In genomic region chr5:135190345-135191083, GRCh38 we compare ENCODE assay signal across 8 cellular contexts.
DNase-seq lines count a peak whose midpoint lies in the region; ATAC-seq and TF ChIP-seq lines count a peak whose summit lies in the region.

No MANE protein-coding gene starts in this region.

- H3K27me3 ChIP-seq in kidney epithelial cell (ENCODE audit: control insufficient read depth, insufficient read depth, low read length) (peaks cover 24% of the 10 kb centered on the region), tibial artery (no peaks in the 10 kb centered on the region)

- no peaks in the 10 kb centered on the region for H3K36me3 Mint-ChIP-seq in activated naive CD4-positive, alpha-beta T cell treated with anti-CD3 and anti-CD28 coated beads, Interleukin-2, amount 50 U/mL, for 24 hours
- H3K36me3 Mint-ChIP-seq in activated naive CD4-positive, alpha-beta T cell treated with anti-CD3 and anti-CD28 coated beads for 36 hours (ENCODE audit: low read depth): no peaks in the 10 kb centered on the region
- H3K36me3 Mint-ChIP-seq in activated T-helper 17 cell treated with anti-CD3 and anti-CD28 coated beads, Interleukin-2, amount 50 U/mL, for 72 hours (ENCODE audit: low read depth): no peaks in the 10 kb centered on the region

- no peaks in the 10 kb centered on the region for H3K9me3 ChIP-seq in tibial artery

- ATAC-seq in activated T-helper 17 cell treated with anti-CD3 and anti-CD28 coated beads, Interleukin-2, amount 50 U/mL, for 72 hours (replicated peaks): no peak
- no peak for ATAC-seq in HG02840 (IDR thresholded peaks at IDR 0.05; ENCODE audit: low FRiP score, unreplicated experiment)

- no peak for DNase-seq in activated naive CD4-positive, alpha-beta T cell treated with anti-CD3 and anti-CD28 coated beads for 36 hours
- DNase-seq in kidney epithelial cell (ENCODE audit: low read depth) (no peak), tibial artery (no peak), NCI-H345 treated with DMSO at 0.1 percent for 48 hours (lab: John Stamatoyannopoulos, UW; ENCODE audit: unreplicated experiment) (no peak), C1 segment of cervical spinal cord (lab: John Stamatoyannopoulos, UW) (no peak)

- peaks cover 0 to 20% (median 12%) of the 10 kb centered on the region in 4 donors for H3K4me1 ChIP-seq in tibial artery

- no peak overlapping the region for H3K27ac Mint-ChIP-seq in activated naive CD4-positive, alpha-beta T cell treated with anti-CD3 and anti-CD28 coated beads, Interleukin-2, amount 50 U/mL, for 24 hours
- H3K27ac Mint-ChIP-seq in activated naive CD4-positive, alpha-beta T cell treated with anti-CD3 and anti-CD28 coated beads for 36 hours: no peak overlapping the region
- H3K27ac Mint-ChIP-seq in activated T-helper 17 cell treated with anti-CD3 and anti-CD28 coated beads, Interleukin-2, amount 50 U/mL, for 72 hours: no peak overlapping the region

- H3K27me3 Mint-ChIP-seq in activated naive CD4-positive, alpha-beta T cell treated with anti-CD3 and anti-CD28 coated beads, Interleukin-2, amount 50 U/mL, for 24 hours: peaks cover 7% of the 10 kb centered on the region
- H3K27me3 Mint-ChIP-seq in activated naive CD4-positive, alpha-beta T cell treated with anti-CD3 and anti-CD28 coated beads for 36 hours (ENCODE audit: low read depth): peaks cover 5% of the 10 kb centered on the region
- H3K27me3 Mint-ChIP-seq in activated T-helper 17 cell treated with anti-CD3 and anti-CD28 coated beads, Interleukin-2, amount 50 U/mL, for 72 hours: peaks cover 11% of the 10 kb centered on the region

- H3K4me1 Mint-ChIP-seq in activated naive CD4-positive, alpha-beta T cell treated with anti-CD3 and anti-CD28 coated beads, Interleukin-2, amount 50 U/mL, for 24 hours: peaks cover 9% of the 10 kb centered on the region
- H3K4me1 Mint-ChIP-seq in activated naive CD4-positive, alpha-beta T cell treated with anti-CD3 and anti-CD28 coated beads for 36 hours (ENCODE audit: low read depth): peaks cover 4% of the 10 kb centered on the region
- H3K4me1 Mint-ChIP-seq in activated T-helper 17 cell treated with anti-CD3 and anti-CD28 coated beads, Interleukin-2, amount 50 U/mL, for 72 hours: no peaks in the 10 kb centered on the region

- intact Hi-C loops in activated naive CD4-positive, alpha-beta T cell treated with anti-CD3 and anti-CD28 coated beads for 36 hours (cut with micrococcal nuclease): loop anchor here (1.0 to 5.0 kb wide), 5 partner anchors 142 to 603 kb away; no protein-coding TSS in a partner anchor
- intact Hi-C loops in tibial artery (cut with DNase I; ENCODE audit: low total_unique reads): loop anchor here (5.0 to 10.0 kb wide), 2 partner anchors 142 to 156 kb away; partner anchors contain the start of gene PITX1

- TF ChIP-seq CTCF in kidney epithelial cell (IDR thresholded peaks at IDR 0.05; ENCODE audit: insufficient read depth, low read length, poor library complexity, severe bottlenecking) (no peak), tibial artery (IDR thresholded peaks at IDR 0.05) (no peak)

- H3K4me3 ChIP-seq in kidney epithelial cell (ENCODE audit: low read depth, low read length) (peak overlapping the region; percentile 45), tibial artery (peak overlapping the region; percentile 51 to 60)

- H3K36me3 ChIP-seq in kidney epithelial cell (ENCODE audit: control insufficient read depth, insufficient read depth, low read length): no peaks in the 10 kb centered on the region
- H3K36me3 ChIP-seq in tibial artery: no peaks in the 10 kb centered on the region

- peak overlapping the region; percentile 44 for H3K4me3 Mint-ChIP-seq in activated naive CD4-positive, alpha-beta T cell treated with anti-CD3 and anti-CD28 coated beads, Interleukin-2, amount 50 U/mL, for 24 hours
- H3K4me3 Mint-ChIP-seq in activated naive CD4-positive, alpha-beta T cell treated with anti-CD3 and anti-CD28 coated beads for 36 hours: no peak overlapping the region
- H3K4me3 Mint-ChIP-seq in activated T-helper 17 cell treated with anti-CD3 and anti-CD28 coated beads, Interleukin-2, amount 50 U/mL, for 72 hours: peak overlapping the region; percentile 59

- H3K27ac ChIP-seq in tibial artery: peak overlapping the region; percentile 19 to 30

- CTCF ChIA-PET in activated naive CD4-positive, alpha-beta T cell treated with anti-CD3 and anti-CD28 coated beads for 36 hours (lab: Charles Lee): interaction anchor here (1.2 to 1.5 kb wide), 5 partner anchors 9 to 273 kb away, joined by 3 to 9 read pairs (median 5); no protein-coding TSS in a partner anchor

- no peaks in the 10 kb centered on the region for H3K9me3 Mint-ChIP-seq in activated naive CD4-positive, alpha-beta T cell treated with anti-CD3 and anti-CD28 coated beads, Interleukin-2, amount 50 U/mL, for 24 hours
- H3K9me3 Mint-ChIP-seq in activated naive CD4-positive, alpha-beta T cell treated with anti-CD3 and anti-CD28 coated beads for 36 hours: no peaks in the 10 kb centered on the region
- H3K9me3 Mint-ChIP-seq in activated T-helper 17 cell treated with anti-CD3 and anti-CD28 coated beads, Interleukin-2, amount 50 U/mL, for 72 hours: no peaks in the 10 kb centered on the region
